18 cellular contexts compared by ENCODE assay signal in the genomic region with DNA sequence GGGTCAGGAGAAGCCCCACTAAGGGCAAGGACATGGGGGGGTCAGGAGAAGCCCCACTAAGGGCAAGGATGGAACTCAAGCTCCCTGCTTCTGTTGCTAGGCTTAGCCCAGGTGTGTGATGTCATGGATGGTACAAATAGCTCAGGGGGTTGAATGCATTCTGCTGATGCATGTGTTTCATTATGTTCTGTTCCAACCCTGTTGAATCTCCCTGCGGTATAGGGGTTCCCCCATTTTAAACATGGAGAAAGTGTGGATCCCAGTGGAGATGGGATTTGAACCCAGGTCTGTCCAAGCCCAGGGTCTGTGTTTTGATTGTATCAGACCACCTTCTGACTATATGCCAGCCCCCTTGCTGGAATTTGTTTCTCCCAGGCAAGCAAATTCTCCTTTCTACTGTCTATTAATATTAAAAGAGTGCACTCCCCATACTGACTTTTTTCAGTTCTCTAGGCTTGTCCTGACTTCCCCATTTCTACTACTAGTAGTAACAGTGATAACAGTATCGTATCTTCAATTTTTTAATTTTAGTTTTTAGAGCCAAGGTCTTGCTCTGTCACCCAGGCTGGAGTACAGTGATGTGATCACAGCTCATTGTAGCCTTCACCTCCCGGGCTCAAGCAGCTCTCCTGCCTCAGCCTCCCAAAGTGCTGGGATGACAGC. TPM values are rescaled to one million over a fixed set of nuclear protein-coding genes. Genes with fewer than 3 reads are reported as not detected.
A peak's percentile ranks its signal among the peaks of the same experiment; 100 is the strongest.
DNase-seq lines count a peak whose midpoint lies in the region; ATAC-seq and TF ChIP-seq lines count a peak whose summit lies in the region.
"Had no signal": no experiment of that assay in that cellular context is flagged by ENCODE, and none has a peak within 500 bp of the region (broad histone marks: within the 10 kb centered on the region; RNA-seq: fewer than 3 reads in every experiment).

No MANE protein-coding gene starts in this region.

- H3K9me3 Mint-ChIP-seq in activated T-cell treated with anti-CD3 and anti-CD28 coated beads, Interleukin-2, amount 50 U/mL, for 72 hours = no peaks in the 10 kb centered on the region
- no peaks in the 10 kb centered on the region for H3K9me3 Mint-ChIP-seq in effector memory CD8-positive, alpha-beta T cell
- H3K9me3 Mint-ChIP-seq: activated naive CD4-positive, alpha-beta T cell treated with anti-CD3 and anti-CD28 coated beads, Interleukin-2, amount 50 U/mL, for 72 hours; T-cell had no signal

- no peak for ATAC-seq in activated T-cell treated with anti-CD3 and anti-CD28 coated beads, Interleukin-2, amount 50 U/mL, for 72 hours (replicated peaks in 1 of 2)
- no peak for ATAC-seq in effector memory CD8-positive, alpha-beta T cell (replicated peaks)
- ATAC-seq in GM18861 (IDR thresholded peaks at IDR 0.05; ENCODE audit: unreplicated experiment) = no peak
- ATAC-seq: activated naive CD4-positive, alpha-beta T cell treated with anti-CD3 and anti-CD28 coated beads, Interleukin-2, amount 50 U/mL, for 72 hours; Panc1; T-cell had no signal

- H3K27ac Mint-ChIP-seq in activated T-cell treated with anti-CD3 and anti-CD28 coated beads, Interleukin-2, amount 50 U/mL, for 72 hours = peak overlapping the region; percentile 89
- H3K27ac Mint-ChIP-seq in effector memory CD8-positive, alpha-beta T cell = peak overlapping the region; percentile 46 to 73
- H3K27ac Mint-ChIP-seq: T-cell had no signal

- TF ChIP-seq CTCF in Loucy (conservative IDR thresholded peaks at IDR 0.05; ENCODE audit: low read length) = no peak

- no peak overlapping the region for H3K4me3 Mint-ChIP-seq in activated T-cell treated with anti-CD3 and anti-CD28 coated beads, Interleukin-2, amount 50 U/mL, for 72 hours
- H3K4me3 Mint-ChIP-seq in effector memory CD8-positive, alpha-beta T cell = no peak overlapping the region
- H3K4me3 Mint-ChIP-seq: T-cell had no signal

- no peak overlapping the region for H3K4me3 ChIP-seq in Loucy (ENCODE audit: low read length, poor library complexity, severe bottlenecking)
- peak overlapping the region; percentile 40 to 67 (median 58) for H3K4me3 ChIP-seq in skeletal muscle tissue (ENCODE audit: low read length in 3 of 3)
- H3K4me3 ChIP-seq in SJCRH30 = no peak overlapping the region

- H3K27ac ChIP-seq in skeletal muscle tissue (ENCODE audit: low read depth, low read length) = peak overlapping the region; percentile 93
- no peak overlapping the region for H3K27ac ChIP-seq in SJCRH30

- DNase-seq in activated T-cell treated with anti-CD3 and anti-CD28 coated beads, Interleukin-2, amount 50 U/mL, for 72 hours = no peak
- DNase-seq in activated T-cell treated with anti-CD3 and anti-CD28 coated beads, Interleukin-2, amount 50 U/mL, for 1 hour = no peak
- no peak for DNase-seq in effector memory CD8-positive, alpha-beta T cell
- DNase-seq in SJCRH30 (no peak), COLO829 (ENCODE audit: low spot score) (no peak)
- DNase-seq: activated CD4-positive, CD25-positive, alpha-beta regulatory T cell; activated CD8-positive, alpha-beta memory T cell treated with anti-CD3 and anti-CD28 coated beads, Interleukin-2, amount 50 U/mL, for 48 hours; NCI-H1092; NCI-H69; retina; stimulated activated CD4-positive, alpha-beta T cell treated with anti-CD3 and anti-CD28 coated beads, Interleukin-2, amount 100 ng/mL, for 48 hours; T-cell; trophoblast cell had no signal

- H3K36me3 ChIP-seq in Loucy (ENCODE audit: insufficient read depth, low read length) (peaks cover 8% of the 10 kb centered on the region; the same call in 1 of the 2 replicates), skeletal muscle tissue (ENCODE audit: control insufficient read depth in 3 of 3, insufficient read depth in 3 of 3, low read length in 3 of 3) (peaks cover 22 to 32% (median 26%) of the 10 kb centered on the region in 3 donors), SJCRH30 (peaks cover 14% of the 10 kb centered on the region; the same call in 1 of the 2 replicates)

- no peak overlapping the region for H2AFZ ChIP-seq in Loucy (ENCODE audit: low read length)

- H3K27me3 Mint-ChIP-seq in activated T-cell treated with anti-CD3 and anti-CD28 coated beads, Interleukin-2, amount 50 U/mL, for 72 hours (ENCODE audit: low read depth) = no peaks in the 10 kb centered on the region
- H3K27me3 Mint-ChIP-seq in effector memory CD8-positive, alpha-beta T cell = no peaks in the 10 kb centered on the region
- H3K27me3 Mint-ChIP-seq: T-cell had no signal

- no peaks in the 10 kb centered on the region for H3F3A ChIP-seq in Loucy (ENCODE audit: low read depth)

- H4K20me1 ChIP-seq in Loucy (ENCODE audit: insufficient read depth, low read length, poor library complexity, severe bottlenecking) = peaks cover 21% of the 10 kb centered on the region

- H3K4me1 Mint-ChIP-seq in activated T-cell treated with anti-CD3 and anti-CD28 coated beads, Interleukin-2, amount 50 U/mL, for 72 hours (ENCODE audit: low read depth) = peaks cover 21% of the 10 kb centered on the region
- peaks cover 34% of the 10 kb centered on the region in 2 donors for H3K4me1 Mint-ChIP-seq in effector memory CD8-positive, alpha-beta T cell (ENCODE audit: low read depth in 2 of 2)

- no peaks in the 10 kb centered on the region for H3K9me3 ChIP-seq in Loucy (ENCODE audit: insufficient read depth, low read depth, low read length)
- no peaks in the 10 kb centered on the region for H3K9me3 ChIP-seq in skeletal muscle tissue (ENCODE audit: control insufficient read depth in 3 of 3, low read length in 3 of 3)
- no peaks in the 10 kb centered on the region for H3K9me3 ChIP-seq in SJCRH30 (replicated peaks)

- H3K27me3 ChIP-seq in Loucy (ENCODE audit: insufficient read depth, low read length, poor library complexity, severe bottlenecking) (no peaks in the 10 kb centered on the region), skeletal muscle tissue (ENCODE audit: control insufficient read depth in 3 of 3, insufficient read depth in 3 of 3, low read length in 3 of 3) (no peaks in the 10 kb centered on the region), SJCRH30 (no peaks in the 10 kb centered on the region)

- peaks cover 6 to 12% of the 10 kb centered on the region in 2 donors for H3K36me3 Mint-ChIP-seq in activated T-cell treated with anti-CD3 and anti-CD28 coated beads, Interleukin-2, amount 50 U/mL, for 72 hours (ENCODE audit: insufficient read depth in 2 of 2)
- peaks cover 22% of the 10 kb centered on the region for H3K36me3 Mint-ChIP-seq in effector memory CD8-positive, alpha-beta T cell (ENCODE audit: insufficient read depth)

- H3K4me1 ChIP-seq in Loucy (ENCODE audit: insufficient read depth, low read length, poor library complexity, severe bottlenecking) = peaks cover 11% of the 10 kb centered on the region
- peaks cover 37 to 47% (median 39%) of the 10 kb centered on the region in 3 donors for H3K4me1 ChIP-seq in skeletal muscle tissue (ENCODE audit: control insufficient read depth in 3 of 3, insufficient read depth in 3 of 3, low read length in 3 of 3)
- no peaks in the 10 kb centered on the region for H3K4me1 ChIP-seq in SJCRH30

- H3K4me2 ChIP-seq in Loucy (ENCODE audit: low read depth, low read length, poor library complexity, severe bottlenecking) = no peak overlapping the region

- peak overlapping the region; percentile 12 for H3K9ac ChIP-seq in Loucy (ENCODE audit: low read depth, low read length, poor library complexity, severe bottlenecking)
- H3K9ac ChIP-seq in skeletal muscle tissue (ENCODE audit: low read depth in 1 of 3, low read length in 3 of 3) = peak overlapping the region in 2 of 3 donors; percentile 62 to 81

- H3K79me2 ChIP-seq in Loucy (ENCODE audit: insufficient read depth, low read length) = peaks cover 45% of the 10 kb centered on the region

- H3K9me2 ChIP-seq in Loucy (replicated peaks; ENCODE audit: low read depth, low read length) = no peaks in the 10 kb centered on the region

RNA-seq across cellular contexts. Expression of gene ZNF865, which starts 6.7 kb away (rescaled TPM):
- total RNA-seq in activated T-cell treated with anti-CD3 and anti-CD28 coated beads, Interleukin-2, amount 50 U/mL, for 72 hours = 10 to 100 TPM; 12.9 to 13.2 TPM
- total RNA-seq in skeletal muscle tissue = 1.0 TPM
- 1.7 and 2.0 TPM in 2 replicates for total RNA-seq in SJCRH30 (2014; rRNA removed; shearing (Covaris generic))

RNA-seq across cellular contexts. Expression of gene ZNF524, which starts 12.0 kb away (rescaled TPM):
- 10 to 100 TPM; 26.2 to 32.3 TPM for total RNA-seq in activated T-cell treated with anti-CD3 and anti-CD28 coated beads, Interleukin-2, amount 50 U/mL, for 72 hours
- 4.7 TPM for total RNA-seq in skeletal muscle tissue
- 2.7 and 3.2 TPM in 2 replicates for total RNA-seq in SJCRH30 (2014; rRNA removed; shearing (Covaris generic))

RNA-seq across cellular contexts. Expression of gene ZNF784, which starts 12.3 kb away (rescaled TPM):
- total RNA-seq in activated T-cell treated with anti-CD3 and anti-CD28 coated beads, Interleukin-2, amount 50 U/mL, for 72 hours = 1 to 10 TPM; 4.3 to 6.9 TPM
- 8.9 TPM for total RNA-seq in skeletal muscle tissue
- total RNA-seq in SJCRH30 (2014; rRNA removed; shearing (Covaris generic)) = 2.7 and 3.1 TPM in 2 replicates

RNA-seq across cellular contexts. Expression of gene FIZ1, which starts 12.8 kb away (rescaled TPM):
- total RNA-seq in activated T-cell treated with anti-CD3 and anti-CD28 coated beads, Interleukin-2, amount 50 U/mL, for 72 hours = 10 to 100 TPM; 16.2 to 17.3 TPM
- under 0.01 TPM for total RNA-seq in skeletal muscle tissue
- 7.9 and 10.3 TPM in 2 replicates for total RNA-seq in SJCRH30 (2014; rRNA removed; shearing (Covaris generic))

RNA-seq across cellular contexts. Expression of gene ZNF580, which starts 28.7 kb away (rescaled TPM):
- total RNA-seq in activated T-cell treated with anti-CD3 and anti-CD28 coated beads, Interleukin-2, amount 50 U/mL, for 72 hours = 10 to 100 TPM; 46.1 to 47.8 TPM
- total RNA-seq in skeletal muscle tissue = 2.1 TPM
- total RNA-seq in SJCRH30 (2014; rRNA removed; shearing (Covaris generic)) = 7.9 and 8.0 TPM in 2 replicates

Comparison
In these comparisons a context has a peak if more than half of its experiments do, and no peak if none do; other contexts are left out.
1. H3K4me3 ChIP-seq: peak in skeletal muscle tissue (3 of 3); none in Loucy (single experiment) and SJCRH30 (single experiment).